Comparison of ENCODE assay signal across 1 cellular context in the genomic region with DNA sequence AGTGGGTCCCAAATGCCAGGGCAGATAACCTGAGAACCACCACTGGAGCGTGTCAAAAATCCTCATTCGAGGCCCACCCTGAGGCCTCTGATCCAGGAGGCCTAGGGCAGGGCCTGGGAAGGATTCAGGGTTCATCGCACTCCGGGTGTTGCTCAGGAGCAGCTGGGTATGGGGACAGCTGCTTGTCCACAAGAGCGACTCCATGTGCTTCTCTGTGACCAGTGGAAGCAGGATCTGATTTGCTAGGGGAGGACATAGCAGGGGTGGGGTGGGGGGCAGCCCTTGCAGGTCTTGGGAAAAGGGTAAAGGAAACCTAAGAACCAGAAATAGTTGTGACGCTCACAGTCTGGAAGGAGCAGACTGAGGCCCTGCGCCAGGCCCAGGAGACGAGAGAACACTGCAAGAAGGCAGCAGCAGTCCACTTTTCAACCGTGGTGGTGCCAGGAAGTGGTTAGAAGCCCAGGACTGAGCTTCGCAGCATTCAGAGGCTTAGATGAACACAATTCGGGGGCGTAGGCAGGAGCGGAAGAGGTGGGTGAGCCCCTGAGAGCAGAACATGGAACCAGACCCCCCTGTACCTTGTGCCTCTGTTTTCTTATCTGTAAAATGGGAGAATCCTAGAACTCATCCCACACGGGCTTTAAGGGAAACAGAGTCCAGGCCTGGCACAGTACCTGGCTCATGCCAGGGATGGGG.
TF ChIP-seq lines count a peak whose summit lies in the region.

No MANE protein-coding gene starts in this region.

TF ChIP-seq in H1, 55 proteins besides CTCF, POLR2A, EP300 and RAD21 (continued from another document):
- TF ChIP-seq ATF2 (IDR thresholded peaks at IDR 0.05; ENCODE audit: low read length) (no peak), SAP30 (IDR thresholded peaks at IDR 0.05; ENCODE audit: insufficient read depth, insufficient replicate concordance, low read length) (no peak), TBP (IDR thresholded peaks at IDR 0.05; ENCODE audit: low read depth, low read length) (no peak), POU5F1 (IDR thresholded peaks at IDR 0.05; ENCODE audit: low read depth, low read length) (no peak), SP2 (IDR thresholded peaks at IDR 0.05; ENCODE audit: low read length) (no peak), POLR2AphosphoS5 (IDR thresholded peaks at IDR 0.05; ENCODE audit: low read depth, low read length) (no peak), NANOG (IDR thresholded peaks at IDR 0.05; ENCODE audit: insufficient read depth, low read depth, low read length, poor library complexity, severe bottlenecking) (no peak)
- TF ChIP-seq, protein P1, sequence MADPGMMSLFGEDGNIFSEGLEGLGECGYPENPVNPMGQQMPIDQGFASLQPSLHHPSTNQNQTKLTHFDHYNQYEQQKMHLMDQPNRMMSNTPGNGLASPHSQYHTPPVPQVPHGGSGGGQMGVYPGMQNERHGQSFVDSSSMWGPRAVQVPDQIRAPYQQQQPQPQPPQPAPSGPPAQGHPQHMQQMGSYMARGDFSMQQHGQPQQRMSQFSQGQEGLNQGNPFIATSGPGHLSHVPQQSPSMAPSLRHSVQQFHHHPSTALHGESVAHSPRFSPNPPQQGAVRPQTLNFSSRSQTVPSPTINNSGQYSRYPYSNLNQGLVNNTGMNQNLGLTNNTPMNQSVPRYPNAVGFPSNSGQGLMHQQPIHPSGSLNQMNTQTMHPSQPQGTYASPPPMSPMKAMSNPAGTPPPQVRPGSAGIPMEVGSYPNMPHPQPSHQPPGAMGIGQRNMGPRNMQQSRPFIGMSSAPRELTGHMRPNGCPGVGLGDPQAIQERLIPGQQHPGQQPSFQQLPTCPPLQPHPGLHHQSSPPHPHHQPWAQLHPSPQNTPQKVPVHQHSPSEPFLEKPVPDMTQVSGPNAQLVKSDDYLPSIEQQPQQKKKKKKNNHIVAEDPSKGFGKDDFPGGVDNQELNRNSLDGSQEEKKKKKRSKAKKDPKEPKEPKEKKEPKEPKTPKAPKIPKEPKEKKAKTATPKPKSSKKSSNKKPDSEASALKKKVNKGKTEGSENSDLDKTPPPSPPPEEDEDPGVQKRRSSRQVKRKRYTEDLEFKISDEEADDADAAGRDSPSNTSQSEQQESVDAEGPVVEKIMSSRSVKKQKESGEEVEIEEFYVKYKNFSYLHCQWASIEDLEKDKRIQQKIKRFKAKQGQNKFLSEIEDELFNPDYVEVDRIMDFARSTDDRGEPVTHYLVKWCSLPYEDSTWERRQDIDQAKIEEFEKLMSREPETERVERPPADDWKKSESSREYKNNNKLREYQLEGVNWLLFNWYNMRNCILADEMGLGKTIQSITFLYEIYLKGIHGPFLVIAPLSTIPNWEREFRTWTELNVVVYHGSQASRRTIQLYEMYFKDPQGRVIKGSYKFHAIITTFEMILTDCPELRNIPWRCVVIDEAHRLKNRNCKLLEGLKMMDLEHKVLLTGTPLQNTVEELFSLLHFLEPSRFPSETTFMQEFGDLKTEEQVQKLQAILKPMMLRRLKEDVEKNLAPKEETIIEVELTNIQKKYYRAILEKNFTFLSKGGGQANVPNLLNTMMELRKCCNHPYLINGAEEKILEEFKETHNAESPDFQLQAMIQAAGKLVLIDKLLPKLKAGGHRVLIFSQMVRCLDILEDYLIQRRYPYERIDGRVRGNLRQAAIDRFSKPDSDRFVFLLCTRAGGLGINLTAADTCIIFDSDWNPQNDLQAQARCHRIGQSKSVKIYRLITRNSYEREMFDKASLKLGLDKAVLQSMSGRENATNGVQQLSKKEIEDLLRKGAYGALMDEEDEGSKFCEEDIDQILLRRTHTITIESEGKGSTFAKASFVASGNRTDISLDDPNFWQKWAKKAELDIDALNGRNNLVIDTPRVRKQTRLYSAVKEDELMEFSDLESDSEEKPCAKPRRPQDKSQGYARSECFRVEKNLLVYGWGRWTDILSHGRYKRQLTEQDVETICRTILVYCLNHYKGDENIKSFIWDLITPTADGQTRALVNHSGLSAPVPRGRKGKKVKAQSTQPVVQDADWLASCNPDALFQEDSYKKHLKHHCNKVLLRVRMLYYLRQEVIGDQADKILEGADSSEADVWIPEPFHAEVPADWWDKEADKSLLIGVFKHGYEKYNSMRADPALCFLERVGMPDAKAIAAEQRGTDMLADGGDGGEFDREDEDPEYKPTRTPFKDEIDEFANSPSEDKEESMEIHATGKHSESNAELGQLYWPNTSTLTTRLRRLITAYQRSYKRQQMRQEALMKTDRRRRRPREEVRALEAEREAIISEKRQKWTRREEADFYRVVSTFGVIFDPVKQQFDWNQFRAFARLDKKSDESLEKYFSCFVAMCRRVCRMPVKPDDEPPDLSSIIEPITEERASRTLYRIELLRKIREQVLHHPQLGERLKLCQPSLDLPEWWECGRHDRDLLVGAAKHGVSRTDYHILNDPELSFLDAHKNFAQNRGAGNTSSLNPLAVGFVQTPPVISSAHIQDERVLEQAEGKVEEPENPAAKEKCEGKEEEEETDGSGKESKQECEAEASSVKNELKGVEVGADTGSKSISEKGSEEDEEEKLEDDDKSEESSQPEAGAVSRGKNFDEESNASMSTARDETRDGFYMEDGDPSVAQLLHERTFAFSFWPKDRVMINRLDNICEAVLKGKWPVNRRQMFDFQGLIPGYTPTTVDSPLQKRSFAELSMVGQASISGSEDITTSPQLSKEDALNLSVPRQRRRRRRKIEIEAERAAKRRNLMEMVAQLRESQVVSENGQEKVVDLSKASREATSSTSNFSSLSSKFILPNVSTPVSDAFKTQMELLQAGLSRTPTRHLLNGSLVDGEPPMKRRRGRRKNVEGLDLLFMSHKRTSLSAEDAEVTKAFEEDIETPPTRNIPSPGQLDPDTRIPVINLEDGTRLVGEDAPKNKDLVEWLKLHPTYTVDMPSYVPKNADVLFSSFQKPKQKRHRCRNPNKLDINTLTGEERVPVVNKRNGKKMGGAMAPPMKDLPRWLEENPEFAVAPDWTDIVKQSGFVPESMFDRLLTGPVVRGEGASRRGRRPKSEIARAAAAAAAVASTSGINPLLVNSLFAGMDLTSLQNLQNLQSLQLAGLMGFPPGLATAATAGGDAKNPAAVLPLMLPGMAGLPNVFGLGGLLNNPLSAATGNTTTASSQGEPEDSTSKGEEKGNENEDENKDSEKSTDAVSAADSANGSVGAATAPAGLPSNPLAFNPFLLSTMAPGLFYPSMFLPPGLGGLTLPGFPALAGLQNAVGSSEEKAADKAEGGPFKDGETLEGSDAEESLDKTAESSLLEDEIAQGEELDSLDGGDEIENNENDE (IDR thresholded peaks at IDR 0.05; ENCODE audit: insufficient replicate concordance, low read length) = no peak
